In genomic region chrX:1453951-1454785, GRCh38 we compare ENCODE assay signal across 1 cellular context.
TF ChIP-seq lines count a peak whose summit lies in the region.

No MANE protein-coding gene starts in this region.

TF ChIP-seq in endothelial cell of umbilical vein, 7 proteins besides CTCF, POLR2A, EP300 and RAD21 (continued from another document):
- TF ChIP-seq MYC (IDR thresholded peaks at IDR 0.05; ENCODE audit: low read depth, low read length): no peak
- TF ChIP-seq MAX (IDR thresholded peaks at IDR 0.05; ENCODE audit: insufficient read depth, insufficient read length): no peak
- no peak for TF ChIP-seq POLR2AphosphoS5 (IDR thresholded peaks at IDR 0.05; ENCODE audit: insufficient read depth, low read depth, low read length)
- TF ChIP-seq GATA2 (IDR thresholded peaks at IDR 0.05; ENCODE audit: insufficient read depth, insufficient read length, low read depth, low read length): no peak
- TF ChIP-seq JUN (IDR thresholded peaks at IDR 0.05; ENCODE audit: borderline replicate concordance, insufficient read depth, insufficient read length, low read depth): no peak
